31 cellular contexts compared by ENCODE assay signal in genomic region chr15:35963316-35963715, GRCh38.
"Had no signal": no experiment of that assay in that cellular context is flagged by ENCODE, and none has a peak within 500 bp of the region (broad histone marks: within the 10 kb centered on the region; RNA-seq: fewer than 3 reads in every experiment).

No MANE protein-coding gene starts in this region.

- H3K4me3 ChIP-seq: cardiac muscle cell, coronary artery, dorsolateral prefrontal cortex, gastrocnemius medialis, hepatocyte, ovary, smooth muscle cell, tibial nerve had no signal

- H3K36me3 ChIP-seq: cardiac muscle cell, gastrocnemius medialis, ovary, tibial nerve, WERI-Rb-1 had no signal

- ATAC-seq: activated CD4-positive, CD25-positive, alpha-beta regulatory T cell treated with anti-CD3 and anti-CD28 coated beads, Interleukin-2, amount 50 U/mL, for 24 hours; gastrocnemius medialis; left cardiac atrium; left ventricle myocardium superior; sciatic nerve; T-helper 17 cell had no signal

- H3K4me1 ChIP-seq: gastrocnemius medialis, tibial nerve had no signal

- H3K4me2 ChIP-seq: hepatocyte, smooth muscle cell had no signal

- H2AFZ ChIP-seq: hepatocyte had no signal

- DNase-seq: activated CD4-positive, alpha-beta memory T cell treated with anti-CD3 and anti-CD28 coated beads for 36 hours; activated CD4-positive, alpha-beta T cell treated with anti-CD3 and anti-CD28 coated beads for 48 hours; activated CD8-positive, alpha-beta memory T cell treated with anti-CD3 and anti-CD28 coated beads, Interleukin-2, amount 50 U/mL, for 4 hours; activated effector memory CD4-positive, alpha-beta T cell treated with anti-CD3 and anti-CD28 coated beads, Interleukin-2, amount 50 U/mL, for 16 hours; activated naive CD4-positive, alpha-beta T cell treated with anti-CD3 and anti-CD28 coated beads for 36 hours; activated naive CD8-positive, alpha-beta T cell treated with anti-CD3 and anti-CD28 coated beads, Interleukin-2, amount 10 ng/mL, durations not matched to agents 7 days and 5 days; activated T-cell treated with anti-CD3 and anti-CD28 coated beads, Interleukin-2, amount 50 U/mL, for 1 hour; cerebellar nuclear complex; dorsolateral prefrontal cortex; effector memory CD4-positive, alpha-beta T cell; gastrocnemius medialis; glutamatergic neuron; islet precursor cell; left cardiac atrium; left ventricle myocardium superior; naive B cell; ovary; retina; stimulated activated CD4-positive, alpha-beta T cell treated with anti-CD3 and anti-CD28 coated beads, Interleukin-15, amount 100 ng/mL, for 24 hours; stimulated activated CD4-positive, alpha-beta T cell treated with anti-CD3 and anti-CD28 coated beads, Interleukin-2, amount 100 ng/mL, for 24 hours; stimulated activated naive CD4-positive, alpha-beta T cell; T-helper 17 cell; T1000; WERI-Rb-1 had no signal

- H3K9me3 ChIP-seq: gastrocnemius medialis, ovary, tibial nerve had no signal

- H3K79me2 ChIP-seq: hepatocyte had no signal

- H3K27ac ChIP-seq: cardiac muscle cell, coronary artery, dorsolateral prefrontal cortex, gastrocnemius medialis, hepatocyte, ovary, tibial nerve, WERI-Rb-1 had no signal

- H3K27me3 ChIP-seq: cardiac muscle cell, gastrocnemius medialis, hepatocyte, ovary, tibial nerve had no signal
